Comparison of ENCODE assay signal across 17 cellular contexts in genomic region chr9:116792271-116792670, GRCh38.
A peak's percentile ranks its signal among the peaks of the same experiment; 100 is the strongest.
DNase-seq lines count a peak whose midpoint lies in the region; ATAC-seq and TF ChIP-seq lines count a peak whose summit lies in the region.
"Had no signal": no experiment of that assay in that cellular context is flagged by ENCODE, and none has a peak within 500 bp of the region (broad histone marks: within the 10 kb centered on the region; RNA-seq: fewer than 3 reads in every experiment).

No MANE protein-coding gene starts in this region.

- H3K4me1 ChIP-seq in Karpas-422 (ENCODE audit: low read length) (peaks cover 25% of the 10 kb centered on the region), mesenchymal stem cell (ENCODE audit: control insufficient read depth, insufficient read depth, low read depth, low read length) (peaks cover 2% of the 10 kb centered on the region), right lobe of liver (no peaks in the 10 kb centered on the region)
- H3K4me1 ChIP-seq: Peyer's patch had no signal

- H4K20me1 ChIP-seq in Karpas-422 (ENCODE audit: insufficient read depth, low read depth, low read length), result no peaks in the 10 kb centered on the region

- H3K14ac ChIP-seq in mesenchymal stem cell (ENCODE audit: low read length in 2 of 2), result no peak overlapping the region

- H3K9me3 ChIP-seq in Karpas-422 (ENCODE audit: low read length) (no peaks in the 10 kb centered on the region), mesenchymal stem cell (ENCODE audit: control insufficient read depth, low read length) (no peaks in the 10 kb centered on the region), right lobe of liver (no peaks in the 10 kb centered on the region)
- H3K9me3 ChIP-seq: Peyer's patch had no signal

- peak overlapping the region; percentile 75 for H4K91ac ChIP-seq in mesenchymal stem cell (ENCODE audit: low read length)

- H2BK120ac ChIP-seq in mesenchymal stem cell (ENCODE audit: low read depth, low read length), result no peak overlapping the region

- H3K9ac ChIP-seq in Karpas-422 (ENCODE audit: low read length) (peak overlapping the region; percentile 7; the same call in 1 of the 2 replicates), mesenchymal stem cell (ENCODE audit: low read length) (no peak overlapping the region)

- H3K4me3 ChIP-seq in Karpas-422 (ENCODE audit: low read length), result no peak overlapping the region
- no peak overlapping the region for H3K4me3 ChIP-seq in mesenchymal stem cell (ENCODE audit: insufficient read depth in 1 of 2, low read depth in 1 of 2, low read length in 2 of 2)
- H3K4me3 ChIP-seq in right lobe of liver, result no peak overlapping the region
- H3K4me3 ChIP-seq: K562, Peyer's patch had no signal

- peak overlapping the region in 1 of 2 experiments; percentile 51 for H3K4ac ChIP-seq in mesenchymal stem cell (ENCODE audit: low read depth in 1 of 2, low read length in 2 of 2)

- no peak overlapping the region for H2BK5ac ChIP-seq in mesenchymal stem cell (ENCODE audit: low read depth, low read length, poor library complexity, severe bottlenecking)

- DNase-seq in DMS 273 (lab: John Stamatoyannopoulos, UW; ENCODE audit: unreplicated experiment) (peak; percentile 30), DMS 273 treated with DMSO at 0.1 percent for 48 hours (lab: John Stamatoyannopoulos, UW) (no peak), Karpas-422 (no peak), NCI-H82 (lab: John Stamatoyannopoulos, UW) (peak; percentile 98), mesenchymal stem cell (no peak), left lobe of liver (ENCODE audit: low spot score) (no peak), right lobe of liver (no peak)
- DNase-seq: AML-193, GF-D8, H9, NCI-H1105 treated with DMSO at 0.1 percent for 48 hours, NCI-H2107, NCI-H446 treated with DMSO at 0.1 percent for 48 hours, Peyer's patch had no signal

- H2AK5ac ChIP-seq in mesenchymal stem cell (ENCODE audit: low read length, severe bottlenecking), result no peak overlapping the region

- no peak overlapping the region for H2BK15ac ChIP-seq in mesenchymal stem cell (ENCODE audit: low read depth, poor library complexity, severe bottlenecking)

- TF ChIP-seq POLR2A in right lobe of liver (IDR thresholded peaks at IDR 0.05), result no peak

- no peak for TF ChIP-seq CTCF in right lobe of liver (IDR thresholded peaks at IDR 0.05)

- H4K8ac ChIP-seq in mesenchymal stem cell (ENCODE audit: low read length), result no peak overlapping the region

- no peaks in the 10 kb centered on the region for H3K79me1 ChIP-seq in mesenchymal stem cell (replicated peaks; ENCODE audit: low read length, poor library complexity, severe bottlenecking)

- no peaks in the 10 kb centered on the region for H3K9me2 ChIP-seq in Karpas-422 (replicated peaks; ENCODE audit: insufficient read depth, low read length)

- H3K18ac ChIP-seq in mesenchymal stem cell (ENCODE audit: low read depth in 1 of 2, low read length in 2 of 2), result no peak overlapping the region

- peak overlapping the region; percentile 53; the same call in 1 of the 2 replicates for H2AFZ ChIP-seq in Karpas-422 (ENCODE audit: low read length)
- no peak overlapping the region for H2AFZ ChIP-seq in mesenchymal stem cell (ENCODE audit: low read depth, low read length)

- peak overlapping the region; percentile 10 to 39 for H2BK12ac ChIP-seq in mesenchymal stem cell (ENCODE audit: low read length in 2 of 2)

- intact Hi-C loops in right lobe of liver (cut with DNase I), result no loop called here

- H3K36me3 ChIP-seq in Karpas-422 (ENCODE audit: insufficient read depth, low read length) (no peaks in the 10 kb centered on the region), mesenchymal stem cell (ENCODE audit: control insufficient read depth in 1 of 2, insufficient read depth in 2 of 2, low read depth in 1 of 2, low read length in 2 of 2) (no peaks in the 10 kb centered on the region), right lobe of liver (no peaks in the 10 kb centered on the region)
- H3K36me3 ChIP-seq: Peyer's patch had no signal

- ATAC-seq in GM18867 (IDR thresholded peaks at IDR 0.05; ENCODE audit: unreplicated experiment) (no peak), left lobe of liver (no peak), right lobe of liver (no peak)
- ATAC-seq: K562 had no signal

- H3K4me2 ChIP-seq in Karpas-422 (ENCODE audit: low read depth, low read length, poor library complexity, severe bottlenecking) (peak overlapping the region; percentile 9), mesenchymal stem cell (ENCODE audit: low read length, poor library complexity, severe bottlenecking) (no peak overlapping the region)

- no peaks in the 10 kb centered on the region for H3K27me3 ChIP-seq in Karpas-422 (ENCODE audit: low read length)
- no peaks in the 10 kb centered on the region for H3K27me3 ChIP-seq in mesenchymal stem cell (ENCODE audit: control insufficient read depth in 1 of 2, insufficient read depth in 1 of 2, low read length in 2 of 2)
- no peaks in the 10 kb centered on the region for H3K27me3 ChIP-seq in right lobe of liver
- H3K27me3 ChIP-seq: Peyer's patch had no signal

- H3K79me2 ChIP-seq in Karpas-422 (ENCODE audit: low read length), result no peaks in the 10 kb centered on the region

- H3K27ac ChIP-seq in Karpas-422 (ENCODE audit: low read length) (no peak overlapping the region), mesenchymal stem cell (ENCODE audit: low read length, poor library complexity, severe bottlenecking) (no peak overlapping the region), right lobe of liver (no peak overlapping the region)
- H3K27ac ChIP-seq: 22Rv1, Peyer's patch had no signal

- 74% methylated on average over 6 of the region's 6 CpGs for WGBS in mesenchymal stem cell
- WGBS in right lobe of liver (ENCODE audit: insufficient coverage, low coverage, low lambda C conversion rate, missing lambda C conversion rate), result 55% methylated on average over 5 of the region's 6 CpGs

- H3K23ac ChIP-seq in mesenchymal stem cell (ENCODE audit: low read length in 2 of 2), result no peak overlapping the region

Comparison
In these comparisons a context has a peak if more than half of its experiments do, and no peak if none do; other contexts are left out.
1. DNase-seq: peak in DMS 273 (single experiment) and NCI-H82 (single experiment); none in DMS 273 treated with DMSO at 0.1 percent for 48 hours (single experiment), Karpas-422 (single experiment), mesenchymal stem cell (single experiment), left lobe of liver (single experiment) and right lobe of liver (0 of 3).